ENCODE assay signal across 16 cellular contexts in genomic region chr14:101055106-101055662, GRCh38.
DNase-seq lines count a peak whose midpoint lies in the region; ATAC-seq, FAIRE-seq and TF ChIP-seq lines count a peak whose summit lies in the region.
"Had no signal": no experiment of that assay in that cellular context is flagged by ENCODE, and none has a peak within 500 bp of the region (broad histone marks: within the 10 kb centered on the region; RNA-seq: fewer than 3 reads in every experiment).

No MANE protein-coding gene starts in this region.

- 91 to 97% (median 93%) methylated on average over 13 to 15 of the region's 15 CpGs for WGBS in spleen, 5 donors
- WGBS in right lobe of liver (ENCODE audit: insufficient coverage, low coverage, low lambda C conversion rate, missing lambda C conversion rate): 84% methylated on average over 7 of the region's 15 CpGs

- H4K20me1 ChIP-seq in PC-3 (ENCODE audit: low read length): no peaks in the 10 kb centered on the region

- POLR2A ChIA-PET in PC-3 (lab: Charles Lee; ENCODE audit: unreplicated experiment): no interaction called here

- peak overlapping the region; percentile 51 for H3K27ac Mint-ChIP-seq in HFFc6
- H3K27ac Mint-ChIP-seq: CD4-positive, alpha-beta memory T cell had no signal

- no peak overlapping the region for H3K9ac ChIP-seq in PC-3 (ENCODE audit: low read length)

- no peaks in the 10 kb centered on the region for H3K27me3 ChIP-seq in PC-3 (ENCODE audit: low read length)
- H3K27me3 ChIP-seq in spleen (replicated peaks in 1 of 7): peaks cover 0 to 3% (median 0%) of the 10 kb centered on the region in 7 donors
- H3K27me3 ChIP-seq in right lobe of liver: no peaks in the 10 kb centered on the region
- H3K27me3 ChIP-seq: BE2C had no signal

- CTCF ChIA-PET in PC-3 (lab: Charles Lee): no interaction called here

- FAIRE-seq in GM12892 (lab: Jason Lieb, UNC): no peak
- FAIRE-seq: A204.1, D721Med had no signal

- H3K79me2 ChIP-seq in PC-3 (ENCODE audit: low read length): no peaks in the 10 kb centered on the region

- peaks cover 59% of the 10 kb centered on the region for H3K4me1 Mint-ChIP-seq in HFFc6 (ENCODE audit: low read depth)
- H3K4me1 Mint-ChIP-seq: CD4-positive, alpha-beta memory T cell had no signal

- TF ChIP-seq POLR2A in spleen (IDR thresholded peaks at IDR 0.05) (no peak), GM12892 (IDR thresholded peaks at IDR 0.05; ENCODE audit: low read depth, low read length) (no peak), right lobe of liver (IDR thresholded peaks at IDR 0.05) (no peak)

- H3K4me3 Mint-ChIP-seq in HFFc6: no peak overlapping the region
- H3K4me3 Mint-ChIP-seq: CD4-positive, alpha-beta memory T cell had no signal

- H3K9me2 ChIP-seq in PC-3 (replicated peaks; ENCODE audit: low read length): no peaks in the 10 kb centered on the region

- peaks cover 19% of the 10 kb centered on the region for H3K4me1 ChIP-seq in PC-3 (ENCODE audit: insufficient read depth, low read length)
- H3K4me1 ChIP-seq in spleen: no peaks in the 10 kb centered on the region
- no peaks in the 10 kb centered on the region for H3K4me1 ChIP-seq in right lobe of liver
- H3K4me1 ChIP-seq: BE2C had no signal

- H3K9me3 Mint-ChIP-seq in HFFc6: peaks cover 20% of the 10 kb centered on the region

- H3F3A ChIP-seq in PC-3 (ENCODE audit: low read length, unreplicated experiment): no peaks in the 10 kb centered on the region

- no peak overlapping the region for H3K27ac ChIP-seq in PC-3 (ENCODE audit: low read length)
- H3K27ac ChIP-seq in spleen: no peak overlapping the region
- no peak overlapping the region for H3K27ac ChIP-seq in right lobe of liver
- H3K27ac ChIP-seq: C4-2B had no signal

- H3K36me3 Mint-ChIP-seq in HFFc6 (ENCODE audit: low read depth): peaks cover 68% of the 10 kb centered on the region
- H3K36me3 Mint-ChIP-seq: CD4-positive, alpha-beta memory T cell had no signal

- DNase-seq in HFFc6 (no peak), PC-3 (peak; percentile 62), fibroblast of mammary gland (ENCODE audit: low read depth) (peak; percentile 45), spleen (peak; percentile 35), SW 1271 (lab: John Stamatoyannopoulos, UW) (no peak), GM12892 (ENCODE audit: insufficient read length) (no peak), right lobe of liver (no peak)
- DNase-seq: BE2C; CD4-positive, alpha-beta memory T cell; DMS153; DMS79 treated with DMSO at 0.1 percent for 48 hours; GDM1; HCEC 1CT had no signal

- intact Hi-C loops in PC-3 (cut with micrococcal nuclease): loop anchor here (5.0 kb wide), 2 partner anchors 68 to 153 kb away; partner anchors contain the start of gene RTL1
- intact Hi-C loops in spleen (cut with DNase I; ENCODE audit: low total_unique reads): no loop called here
- intact Hi-C loops in right lobe of liver (cut with DNase I): no loop called here

- peaks cover 23% of the 10 kb centered on the region for H3K27me3 Mint-ChIP-seq in HFFc6 (ENCODE audit: insufficient read depth)

- H2AFZ ChIP-seq in PC-3 (ENCODE audit: low read length): no peak overlapping the region

- TF ChIP-seq CTCF in HFFc6 (IDR thresholded peaks at IDR 0.05): no peak
- no peak for TF ChIP-seq CTCF in PC-3 (conservative IDR thresholded peaks at IDR 0.05; ENCODE audit: low read depth, low read length)
- no peak for TF ChIP-seq CTCF in fibroblast of mammary gland (conservative IDR thresholded peaks at IDR 0.05; ENCODE audit: control insufficient read depth, insufficient read depth, low read depth, low read length)
- no peak for TF ChIP-seq CTCF in spleen (IDR thresholded peaks at IDR 0.05 in 8 of 11, conservative IDR thresholded peaks at IDR 0.05 in 3 of 11)
- TF ChIP-seq CTCF in right lobe of liver (IDR thresholded peaks at IDR 0.05): no peak

- H3K4me2 ChIP-seq in PC-3 (ENCODE audit: low read length): no peak overlapping the region

- H3K36me3 ChIP-seq in PC-3 (ENCODE audit: low read depth, low read length): 0 out of 2 replicates have a peak, but pooled peaks cover 3% of the 10 kb centered on the region
- H3K36me3 ChIP-seq in spleen: peaks cover 0 to 50% (median 0%) of the 10 kb centered on the region in 6 donors
- H3K36me3 ChIP-seq in right lobe of liver: no peaks in the 10 kb centered on the region

- ATAC-seq in PC-3 (peak; percentile 74), right lobe of liver (no peak)

- H3K4me3 ChIP-seq in PC-3 (ENCODE audit: low read length): no peak overlapping the region
- H3K4me3 ChIP-seq in fibroblast of mammary gland (ENCODE audit: control insufficient read depth, low read depth, low read length): no peak overlapping the region
- H3K4me3 ChIP-seq in spleen: no peak overlapping the region
- H3K4me3 ChIP-seq in right lobe of liver: no peak overlapping the region

- BruUV-seq in PC-3 (replicated peaks; lab: Mats Ljungman, UMichigan): no TSS peak

- H3K9me3 ChIP-seq in PC-3 (ENCODE audit: low read length) (peaks cover 5% of the 10 kb centered on the region; the same call in 1 of the 2 replicates), spleen (peaks cover 0 to 24% (median 8%) of the 10 kb centered on the region in 8 donors), right lobe of liver (peaks cover 0 to 4% (median 0%) of the 10 kb centered on the region in 4 donors)
- H3K9me3 ChIP-seq: BE2C had no signal

Comparison
In these comparisons a context has a peak if more than half of its experiments do, and no peak if none do; other contexts are left out.
1. DNase-seq: peak in PC-3 (single experiment), fibroblast of mammary gland (single experiment) and spleen (single experiment); none in HFFc6 (single experiment), SW 1271 (0 of 2), GM12892 (single experiment) and right lobe of liver (0 of 3).